In genomic region chr18:33052886-33053285, GRCh38 we compare ENCODE assay signal across 24 cellular contexts.
"Had no signal": no experiment of that assay in that cellular context is flagged by ENCODE, and none has a peak within 500 bp of the region (broad histone marks: within the 10 kb centered on the region; RNA-seq: fewer than 3 reads in every experiment).

No MANE protein-coding gene starts in this region.

- H3K4me1 Mint-ChIP-seq: activated naive CD4-positive, alpha-beta T cell treated with anti-CD3 and anti-CD28 coated beads, Interleukin-2, amount 10 ng/mL, durations not matched to agents 7 days and 5 days; activated naive CD8-positive, alpha-beta T cell treated with anti-CD3 and anti-CD28 coated beads for 36 hours; T-cell had no signal

- H3K27me3 Mint-ChIP-seq: activated CD8-positive, alpha-beta T cell treated with anti-CD3 and anti-CD28 coated beads for 36 hours; activated naive CD4-positive, alpha-beta T cell treated with anti-CD3 and anti-CD28 coated beads, Interleukin-2, amount 10 ng/mL, durations not matched to agents 7 days and 5 days; activated naive CD8-positive, alpha-beta T cell treated with anti-CD3 and anti-CD28 coated beads for 36 hours; T-cell had no signal

- DNase-seq: activated CD4-positive, alpha-beta T cell treated with anti-CD3 and anti-CD28 coated beads for 4 hours; activated CD4-positive, CD25-positive, alpha-beta regulatory T cell; activated CD8-positive, alpha-beta memory T cell treated with anti-CD3 and anti-CD28 coated beads, Interleukin-2, amount 50 U/mL, for 4 hours; activated CD8-positive, alpha-beta T cell treated with anti-CD3 and anti-CD28 coated beads for 36 hours; activated gamma-delta T cell treated with Interleukin-2 at 50 U/mL for 16 hours; activated naive CD4-positive, alpha-beta T cell treated with anti-CD3 and anti-CD28 coated beads, Interleukin-2, amount 10 ng/mL, durations not matched to agents 7 days and 5 days; activated naive CD8-positive, alpha-beta T cell treated with anti-CD3 and anti-CD28 coated beads for 36 hours; activated T-cell treated with anti-CD3 and anti-CD28 coated beads, Interleukin-2, amount 50 U/mL, for 72 hours; brain microvascular endothelial cell; cerebellar nuclear complex; NCI-H1105; NCI-H1436; NCI-H1694 treated with DMSO at 0.1 percent for 48 hours; NCI-H2081; NCI-H446; NCI-H526 treated with DMSO at 0.1 percent for 48 hours; SIG-M5; T-cell; T-helper 2 cell; T1000 had no signal

- H3K27me3 ChIP-seq: brain microvascular endothelial cell, cardiac muscle cell had no signal

- H3K36me3 Mint-ChIP-seq: activated naive CD4-positive, alpha-beta T cell treated with anti-CD3 and anti-CD28 coated beads, Interleukin-2, amount 10 ng/mL, durations not matched to agents 7 days and 5 days; activated naive CD8-positive, alpha-beta T cell treated with anti-CD3 and anti-CD28 coated beads for 36 hours; T-cell had no signal

- ATAC-seq: activated CD8-positive, alpha-beta T cell treated with anti-CD3 and anti-CD28 coated beads for 36 hours; activated T-cell treated with anti-CD3 and anti-CD28 coated beads, Interleukin-2, amount 50 U/mL, for 72 hours; T-cell had no signal

- H3K9ac ChIP-seq: KMS-11 had no signal

- H3K36me3 ChIP-seq: brain microvascular endothelial cell, cardiac muscle cell had no signal

- H3K4me3 ChIP-seq: cardiac muscle cell, SK-N-MC had no signal

- H3K4me3 Mint-ChIP-seq: activated CD8-positive, alpha-beta T cell treated with anti-CD3 and anti-CD28 coated beads for 36 hours; activated naive CD4-positive, alpha-beta T cell treated with anti-CD3 and anti-CD28 coated beads, Interleukin-2, amount 10 ng/mL, durations not matched to agents 7 days and 5 days; activated naive CD8-positive, alpha-beta T cell treated with anti-CD3 and anti-CD28 coated beads for 36 hours; activated T-cell treated with anti-CD3 and anti-CD28 coated beads, Interleukin-2, amount 50 U/mL, for 72 hours; T-cell had no signal

- H3K4me2 ChIP-seq: KMS-11 had no signal

- H3K27ac ChIP-seq: brain microvascular endothelial cell, cardiac muscle cell, KMS-11, SK-N-MC had no signal

- H3K27ac Mint-ChIP-seq: activated CD8-positive, alpha-beta T cell treated with anti-CD3 and anti-CD28 coated beads for 36 hours; activated naive CD4-positive, alpha-beta T cell treated with anti-CD3 and anti-CD28 coated beads, Interleukin-2, amount 10 ng/mL, durations not matched to agents 7 days and 5 days; activated naive CD8-positive, alpha-beta T cell treated with anti-CD3 and anti-CD28 coated beads for 36 hours; activated T-cell treated with anti-CD3 and anti-CD28 coated beads, Interleukin-2, amount 50 U/mL, for 72 hours; activated T-helper 2 cell treated with anti-CD3 and anti-CD28 coated beads, Interferon-gamma antibody, Interleukin-2, Interleukin-4, amounts not matched to agents 10 μg/mL and 5 μg/mL and 100 μg/mL, durations not matched to agents 14 hours and 24 hours and 36 hours; T-cell had no signal

- H3K9me3 Mint-ChIP-seq: activated naive CD4-positive, alpha-beta T cell treated with anti-CD3 and anti-CD28 coated beads, Interleukin-2, amount 10 ng/mL, durations not matched to agents 7 days and 5 days; activated naive CD8-positive, alpha-beta T cell treated with anti-CD3 and anti-CD28 coated beads for 36 hours had no signal
